8 cellular contexts compared by ENCODE assay signal in genomic region chr7:92134271-92135099, GRCh38. TPM values are rescaled to one million over a fixed set of nuclear protein-coding genes. Genes with fewer than 3 reads are reported as not detected.
DNase-seq lines count a peak whose midpoint lies in the region; ATAC-seq and TF ChIP-seq lines count a peak whose summit lies in the region.

TSS of gene CYP51A1 (minus strand) at chr7:92134477. CDS start at chr7:92134364, 113 bp downstream.

- no peaks in the 10 kb centered on the region for H3K9me3 ChIP-seq in PC-3 (ENCODE audit: low read length)
- H3K9me3 ChIP-seq in mucosa of descending colon = no peaks in the 10 kb centered on the region

- TF ChIP-seq CTCF in PC-3 (conservative IDR thresholded peaks at IDR 0.05; ENCODE audit: low read depth, low read length) (no peak), mucosa of descending colon (IDR thresholded peaks at IDR 0.05) (no peak)

- CTCF ChIA-PET in PC-3 (lab: Charles Lee) = no interaction called here

- H3K36me3 ChIP-seq in PC-3 (ENCODE audit: low read depth, low read length) (peaks cover 15% of the 10 kb centered on the region; the same call in 1 of the 2 replicates), mucosa of descending colon (ENCODE audit: low read depth) (no peaks in the 10 kb centered on the region)

- intact Hi-C loops in PC-3 (cut with micrococcal nuclease) (loop anchor here (1.0 kb wide), 1 partner anchor 313 kb away; the partner anchor contains the start of gene GATAD1), mucosa of descending colon (cut with DNase I, micrococcal nuclease) (no loop called here)

- H2AFZ ChIP-seq in PC-3 (ENCODE audit: low read length) = peak within 1 kb of the TSS; percentile 96

- peaks cover 47% of the 10 kb centered on the region for H3K79me2 ChIP-seq in PC-3 (ENCODE audit: low read length)

- peak within 1 kb of the TSS; percentile 96 for H3K9ac ChIP-seq in PC-3 (ENCODE audit: low read length)

- H3K9me2 ChIP-seq in PC-3 (replicated peaks; ENCODE audit: low read length) = no peaks in the 10 kb centered on the region

- peak; percentile 88 for ATAC-seq in GM21717 (IDR thresholded peaks at IDR 0.05; ENCODE audit: unreplicated experiment)
- ATAC-seq in PC-3 = peak; percentile 86
- peak; percentile 95 for ATAC-seq in mucosa of descending colon

- H3K27ac ChIP-seq in PC-3 (ENCODE audit: low read length) (peak within 1 kb of the TSS; percentile 88), epithelial cell of prostate (peak within 1 kb of the TSS; percentile 91)

- H3K4me2 ChIP-seq in PC-3 (ENCODE audit: low read length) = peak within 1 kb of the TSS; percentile 95

- BruUV-seq in PC-3 (replicated peaks; lab: Mats Ljungman, UMichigan) = no TSS peak

- peaks cover 28% of the 10 kb centered on the region for H4K20me1 ChIP-seq in PC-3 (ENCODE audit: low read length)

- H3F3A ChIP-seq in PC-3 (ENCODE audit: low read length, unreplicated experiment) = no peaks in the 10 kb centered on the region

- POLR2A ChIA-PET in PC-3 (lab: Charles Lee; ENCODE audit: unreplicated experiment) = interaction anchor here (0.6 to 0.7 kb wide), 3 partner anchors 111 to 1397 kb away, joined by 3 to 4 read pairs (median 3); partner anchors contain the start of genes ANKIB1 and KRIT1

- peak within 1 kb of the TSS; percentile 54 for H3K4me3 ChIP-seq in Jurkat, Clone E6-1 (ENCODE audit: low read length)
- H3K4me3 ChIP-seq in PC-3 (ENCODE audit: low read length) (peak within 1 kb of the TSS; percentile 82), mucosa of descending colon (peak within 1 kb of the TSS; percentile 93)

- H3K27me3 ChIP-seq in PC-3 (ENCODE audit: low read length) = no peaks in the 10 kb centered on the region

- H3K4me1 ChIP-seq in PC-3 (ENCODE audit: insufficient read depth, low read length) (peaks cover 22% of the 10 kb centered on the region; the same call in 1 of the 2 replicates), mucosa of descending colon (ENCODE audit: low read depth) (peaks cover 12% of the 10 kb centered on the region)

- DNase-seq in DMS153 treated with DMSO at 0.1 percent for 48 hours (lab: John Stamatoyannopoulos, UW; ENCODE audit: unreplicated experiment) = peak; percentile 94
- peak; percentile 37 for DNase-seq in Jurkat, Clone E6-1 (ENCODE audit: low read depth, low spot score)
- peak; percentile 84 for DNase-seq in PC-3
- peak; percentile 88 for DNase-seq in activated T-cell treated with anti-CD3 and anti-CD28 coated beads for 48 hours (ENCODE audit: low read depth)
- peak; percentile 61 for DNase-seq in epithelial cell of prostate (ENCODE audit: low read depth, low spot score)
- peak; percentile 95 to 98 (median 96) for DNase-seq in mucosa of descending colon
- DNase-seq in stimulated activated CD8-positive, alpha-beta memory T cell treated with anti-CD3 and anti-CD28 coated beads, Interleukin-4, amount 100 ng/mL, for 1 hour (ENCODE audit: low read depth in 2 of 2, low spot score in 1 of 2) = peak; percentile 90 to 92

RNA-seq across cellular contexts. Expression of gene CYP51A1, which starts in this region (rescaled TPM):
- 7.1 TPM for polyA plus RNA-seq in Jurkat, Clone E6-1 (2012; ENCODE audit: insufficient read depth, insufficient read length)
- total RNA-seq in PC-3 (2014; rRNA removed) (52.3 and 58.3 TPM in 2 replicates), mucosa of descending colon (100 to 1,000 TPM in 2 of 3 donors, 10 to 100 TPM in 1; 73.2 to 181 (median 133) TPM)

Comparison
In these comparisons a context has a peak if more than half of its experiments do, and no peak if none do; other contexts are left out.
1. Peak in every context shown above with its lines: DNase-seq, ATAC-seq, H3K4me3 ChIP-seq and H3K27ac ChIP-seq.
2. DNase-seq: peak in every context shown above with its lines; median percentile 96 in mucosa of descending colon; 94 in DMS153 treated with DMSO at 0.1 percent for 48 hours; 91 in stimulated activated CD8-positive, alpha-beta memory T cell treated with anti-CD3 and anti-CD28 coated beads, Interleukin-4, amount 100 ng/mL, for 1 hour; 88 in activated T-cell treated with anti-CD3 and anti-CD28 coated beads for 48 hours; 84 in PC-3; 61 in epithelial cell of prostate; 37 in Jurkat, Clone E6-1.